13 cellular contexts compared by ENCODE assay signal in genomic region chr18:50659091-50660003, GRCh38.
DNase-seq lines count a peak whose midpoint lies in the region; ATAC-seq, FAIRE-seq and TF ChIP-seq lines count a peak whose summit lies in the region.
"Had no signal": no experiment of that assay in that cellular context is flagged by ENCODE, and none has a peak within 500 bp of the region (broad histone marks: within the 10 kb centered on the region; RNA-seq: fewer than 3 reads in every experiment).

No MANE protein-coding gene starts in this region.

- no peak for TF ChIP-seq CTCF in fibroblast of the aortic adventitia (IDR thresholded peaks at IDR 0.05; ENCODE audit: insufficient read depth, low read length)

- no peak for ATAC-seq in HG03378 (IDR thresholded peaks at IDR 0.05; ENCODE audit: unreplicated experiment)
- ATAC-seq: natural killer cell had no signal

- no peaks in the 10 kb centered on the region for H3K27me3 ChIP-seq in rectal smooth muscle tissue (ENCODE audit: control insufficient read depth, insufficient read depth, low read length)

- H3K27ac ChIP-seq in rectal smooth muscle tissue (ENCODE audit: low read depth, low read length), result peak overlapping the region; percentile 79

- H3K36me3 ChIP-seq in rectal smooth muscle tissue (ENCODE audit: control insufficient read depth, insufficient read depth, low read length), result no peaks in the 10 kb centered on the region

- FAIRE-seq in H54 (lab: Jason Lieb, UNC) (no peak), RCC 7860 (lab: Jason Lieb, UNC) (peak; percentile 10)
- FAIRE-seq: G401.6 had no signal

- DNase-seq in H54 (ENCODE audit: insufficient read length, low spot score) (peak; percentile 52), RCC 7860 (ENCODE audit: low spot score) (peak; percentile 53), fibroblast of the aortic adventitia (ENCODE audit: low read depth) (peak; percentile 2), NCI-H1105 treated with DMSO at 0.1 percent for 48 hours (lab: John Stamatoyannopoulos, UW) (no peak), AG08396 (ENCODE audit: low spot score) (no peak)
- no peak for DNase-seq in stimulated activated CD4-positive, alpha-beta T cell treated with anti-CD3 and anti-CD28 coated beads, Interleukin-4, amount 100 ng/mL, for 4 hours
- DNase-seq: activated gamma-delta T cell treated with Interleukin-2 at 50 U/mL for 16 hours, natural killer cell, NCI-H2029 treated with DMSO at 0.1 percent for 48 hours, T1000 had no signal

- TF ChIP-seq POLR2A in H54 (IDR thresholded peaks at IDR 0.05; ENCODE audit: low read depth, low read length), result no peak

- H3K4me3 ChIP-seq in fibroblast of the aortic adventitia (ENCODE audit: low read depth, low read length), result no peak overlapping the region
- no peak overlapping the region for H3K4me3 ChIP-seq in rectal smooth muscle tissue (ENCODE audit: low read length)

- H3K4me1 ChIP-seq in rectal smooth muscle tissue (ENCODE audit: control insufficient read depth, insufficient read depth, low read length), result peaks cover 25% of the 10 kb centered on the region

- no peak overlapping the region for H3K9ac ChIP-seq in rectal smooth muscle tissue (ENCODE audit: low read length)

Comparison
In these comparisons a context has a peak if more than half of its experiments do, and no peak if none do; other contexts are left out.
1. DNase-seq: peak in H54 (single experiment), RCC 7860 (single experiment) and fibroblast of the aortic adventitia (single experiment); none in stimulated activated CD4-positive, alpha-beta T cell treated with anti-CD3 and anti-CD28 coated beads, Interleukin-4, amount 100 ng/mL, for 4 hours (0 of 2), NCI-H1105 treated with DMSO at 0.1 percent for 48 hours (single experiment) and AG08396 (single experiment).